ENCODE assay signal across 1 cellular context in the genomic region with DNA sequence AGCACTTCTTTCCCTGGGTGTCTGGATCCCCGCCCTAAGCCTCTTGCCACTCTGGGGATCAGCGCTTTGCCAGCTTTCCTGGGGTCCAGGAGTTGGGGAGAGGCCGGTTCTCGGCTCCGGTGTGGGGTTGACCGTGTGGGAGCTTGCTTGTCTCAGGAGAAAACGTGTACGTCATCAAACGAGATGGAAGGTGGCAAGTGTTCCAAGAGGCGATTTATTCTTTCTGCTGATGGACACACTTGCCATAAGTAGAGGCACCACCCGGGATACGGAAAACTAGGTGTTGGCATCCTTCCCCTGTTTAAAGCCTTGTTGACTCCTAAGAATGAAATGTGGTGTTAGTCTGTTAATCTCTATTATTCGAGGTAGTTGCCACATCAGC.
TF ChIP-seq lines count a peak whose summit lies in the region.

No MANE protein-coding gene starts in this region.

TF ChIP-seq in HepG2, 621 proteins besides CTCF, POLR2A, EP300 and RAD21 (continued from another document):
- TF ChIP-seq, protein P1, sequence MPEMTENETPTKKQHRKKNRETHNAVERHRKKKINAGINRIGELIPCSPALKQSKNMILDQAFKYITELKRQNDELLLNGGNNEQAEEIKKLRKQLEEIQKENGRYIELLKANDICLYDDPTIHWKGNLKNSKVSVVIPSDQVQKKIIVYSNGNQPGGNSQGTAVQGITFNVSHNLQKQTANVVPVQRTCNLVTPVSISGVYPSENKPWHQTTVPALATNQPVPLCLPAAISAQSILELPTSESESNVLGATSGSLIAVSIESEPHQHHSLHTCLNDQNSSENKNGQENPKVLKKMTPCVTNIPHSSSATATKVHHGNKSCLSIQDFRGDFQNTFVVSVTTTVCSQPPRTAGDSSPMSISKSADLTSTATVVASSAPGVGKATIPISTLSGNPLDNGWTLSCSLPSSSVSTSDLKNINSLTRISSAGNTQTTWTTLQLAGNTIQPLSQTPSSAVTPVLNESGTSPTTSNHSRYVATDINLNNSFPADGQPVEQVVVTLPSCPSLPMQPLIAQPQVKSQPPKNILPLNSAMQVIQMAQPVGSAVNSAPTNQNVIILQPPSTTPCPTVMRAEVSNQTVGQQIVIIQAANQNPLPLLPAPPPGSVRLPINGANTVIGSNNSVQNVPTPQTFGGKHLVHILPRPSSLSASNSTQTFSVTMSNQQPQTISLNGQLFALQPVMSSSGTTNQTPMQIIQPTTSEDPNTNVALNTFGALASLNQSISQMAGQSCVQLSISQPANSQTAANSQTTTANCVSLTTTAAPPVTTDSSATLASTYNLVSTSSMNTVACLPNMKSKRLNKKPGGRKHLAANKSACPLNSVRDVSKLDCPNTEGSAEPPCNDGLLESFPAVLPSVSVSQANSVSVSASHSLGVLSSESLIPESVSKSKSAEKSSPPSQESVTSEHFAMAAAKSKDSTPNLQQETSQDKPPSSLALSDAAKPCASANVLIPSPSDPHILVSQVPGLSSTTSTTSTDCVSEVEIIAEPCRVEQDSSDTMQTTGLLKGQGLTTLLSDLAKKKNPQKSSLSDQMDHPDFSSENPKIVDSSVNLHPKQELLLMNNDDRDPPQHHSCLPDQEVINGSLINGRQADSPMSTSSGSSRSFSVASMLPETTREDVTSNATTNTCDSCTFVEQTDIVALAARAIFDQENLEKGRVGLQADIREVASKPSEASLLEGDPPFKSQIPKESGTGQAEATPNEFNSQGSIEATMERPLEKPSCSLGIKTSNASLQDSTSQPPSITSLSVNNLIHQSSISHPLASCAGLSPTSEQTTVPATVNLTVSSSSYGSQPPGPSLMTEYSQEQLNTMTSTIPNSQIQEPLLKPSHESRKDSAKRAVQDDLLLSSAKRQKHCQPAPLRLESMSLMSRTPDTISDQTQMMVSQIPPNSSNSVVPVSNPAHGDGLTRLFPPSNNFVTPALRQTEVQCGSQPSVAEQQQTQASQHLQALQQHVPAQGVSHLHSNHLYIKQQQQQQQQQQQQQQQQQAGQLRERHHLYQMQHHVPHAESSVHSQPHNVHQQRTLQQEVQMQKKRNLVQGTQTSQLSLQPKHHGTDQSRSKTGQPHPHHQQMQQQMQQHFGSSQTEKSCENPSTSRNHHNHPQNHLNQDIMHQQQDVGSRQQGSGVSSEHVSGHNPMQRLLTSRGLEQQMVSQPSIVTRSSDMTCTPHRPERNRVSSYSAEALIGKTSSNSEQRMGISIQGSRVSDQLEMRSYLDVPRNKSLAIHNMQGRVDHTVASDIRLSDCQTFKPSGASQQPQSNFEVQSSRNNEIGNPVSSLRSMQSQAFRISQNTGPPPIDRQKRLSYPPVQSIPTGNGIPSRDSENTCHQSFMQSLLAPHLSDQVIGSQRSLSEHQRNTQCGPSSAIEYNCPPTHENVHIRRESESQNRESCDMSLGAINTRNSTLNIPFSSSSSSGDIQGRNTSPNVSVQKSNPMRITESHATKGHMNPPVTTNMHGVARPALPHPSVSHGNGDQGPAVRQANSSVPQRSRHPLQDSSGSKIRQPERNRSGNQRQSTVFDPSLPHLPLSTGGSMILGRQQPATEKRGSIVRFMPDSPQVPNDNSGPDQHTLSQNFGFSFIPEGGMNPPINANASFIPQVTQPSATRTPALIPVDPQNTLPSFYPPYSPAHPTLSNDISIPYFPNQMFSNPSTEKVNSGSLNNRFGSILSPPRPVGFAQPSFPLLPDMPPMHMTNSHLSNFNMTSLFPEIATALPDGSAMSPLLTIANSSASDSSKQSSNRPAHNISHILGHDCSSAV (CRISPR knock-in tag; IDR thresholded peaks at IDR 0.05; ENCODE audit: borderline replicate concordance) = no peak
- 0 out of 2 replicates have a peak, but pooled peaks have one; percentile 1 for TF ChIP-seq EED (CRISPR knock-in tag; IDR thresholded peaks at IDR 0.05)
- no peak for TF ChIP-seq FOXA3 (CRISPR knock-in tag; IDR thresholded peaks at IDR 0.05)
- TF ChIP-seq, protein P2, sequence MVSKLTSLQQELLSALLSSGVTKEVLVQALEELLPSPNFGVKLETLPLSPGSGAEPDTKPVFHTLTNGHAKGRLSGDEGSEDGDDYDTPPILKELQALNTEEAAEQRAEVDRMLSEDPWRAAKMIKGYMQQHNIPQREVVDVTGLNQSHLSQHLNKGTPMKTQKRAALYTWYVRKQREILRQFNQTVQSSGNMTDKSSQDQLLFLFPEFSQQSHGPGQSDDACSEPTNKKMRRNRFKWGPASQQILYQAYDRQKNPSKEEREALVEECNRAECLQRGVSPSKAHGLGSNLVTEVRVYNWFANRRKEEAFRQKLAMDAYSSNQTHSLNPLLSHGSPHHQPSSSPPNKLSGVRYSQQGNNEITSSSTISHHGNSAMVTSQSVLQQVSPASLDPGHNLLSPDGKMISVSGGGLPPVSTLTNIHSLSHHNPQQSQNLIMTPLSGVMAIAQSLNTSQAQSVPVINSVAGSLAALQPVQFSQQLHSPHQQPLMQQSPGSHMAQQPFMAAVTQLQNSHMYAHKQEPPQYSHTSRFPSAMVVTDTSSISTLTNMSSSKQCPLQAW (CRISPR knock-in tag; IDR thresholded peaks at IDR 0.05) = 0 out of 2 replicates have a peak, but pooled peaks have one; percentile 9
- no peak for TF ChIP-seq RBAK (CRISPR knock-in tag; IDR thresholded peaks at IDR 0.05)
- no peak for TF ChIP-seq HNRNPL (IDR thresholded peaks at IDR 0.05; ENCODE audit: low read depth, low read length)
- TF ChIP-seq ADNP (CRISPR knock-in tag; IDR thresholded peaks at IDR 0.05) = no peak
- TF ChIP-seq, protein P3, sequence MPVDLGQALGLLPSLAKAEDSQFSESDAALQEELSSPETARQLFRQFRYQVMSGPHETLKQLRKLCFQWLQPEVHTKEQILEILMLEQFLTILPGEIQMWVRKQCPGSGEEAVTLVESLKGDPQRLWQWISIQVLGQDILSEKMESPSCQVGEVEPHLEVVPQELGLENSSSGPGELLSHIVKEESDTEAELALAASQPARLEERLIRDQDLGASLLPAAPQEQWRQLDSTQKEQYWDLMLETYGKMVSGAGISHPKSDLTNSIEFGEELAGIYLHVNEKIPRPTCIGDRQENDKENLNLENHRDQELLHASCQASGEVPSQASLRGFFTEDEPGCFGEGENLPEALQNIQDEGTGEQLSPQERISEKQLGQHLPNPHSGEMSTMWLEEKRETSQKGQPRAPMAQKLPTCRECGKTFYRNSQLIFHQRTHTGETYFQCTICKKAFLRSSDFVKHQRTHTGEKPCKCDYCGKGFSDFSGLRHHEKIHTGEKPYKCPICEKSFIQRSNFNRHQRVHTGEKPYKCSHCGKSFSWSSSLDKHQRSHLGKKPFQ (CRISPR knock-in tag; IDR thresholded peaks at IDR 0.05; ENCODE audit: insufficient replicate concordance) = peak; percentile 6
- TF ChIP-seq HOXA3 (CRISPR knock-in tag; IDR thresholded peaks at IDR 0.05) = no peak
- TF ChIP-seq, protein P4, sequence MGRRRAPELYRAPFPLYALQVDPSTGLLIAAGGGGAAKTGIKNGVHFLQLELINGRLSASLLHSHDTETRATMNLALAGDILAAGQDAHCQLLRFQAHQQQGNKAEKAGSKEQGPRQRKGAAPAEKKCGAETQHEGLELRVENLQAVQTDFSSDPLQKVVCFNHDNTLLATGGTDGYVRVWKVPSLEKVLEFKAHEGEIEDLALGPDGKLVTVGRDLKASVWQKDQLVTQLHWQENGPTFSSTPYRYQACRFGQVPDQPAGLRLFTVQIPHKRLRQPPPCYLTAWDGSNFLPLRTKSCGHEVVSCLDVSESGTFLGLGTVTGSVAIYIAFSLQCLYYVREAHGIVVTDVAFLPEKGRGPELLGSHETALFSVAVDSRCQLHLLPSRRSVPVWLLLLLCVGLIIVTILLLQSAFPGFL (CRISPR knock-in tag; IDR thresholded peaks at IDR 0.05) = no peak
